ENCODE assay signal across 8 cellular contexts in genomic region chr17:17751996-17752821, GRCh38.
A peak's percentile ranks its signal among the peaks of the same experiment; 100 is the strongest.
DNase-seq lines count a peak whose midpoint lies in the region; ATAC-seq and TF ChIP-seq lines count a peak whose summit lies in the region.

No MANE protein-coding gene starts in this region.

- H3K27ac ChIP-seq in GM23338 (ENCODE audit: low read depth): peak overlapping the region; percentile 72; the same call in 1 of the 2 replicates
- peak overlapping the region; percentile 90 for H3K27ac ChIP-seq in SK-N-MC
- peak overlapping the region; percentile 86 for H3K27ac ChIP-seq in temporal lobe (ENCODE audit: low read depth, low read length)

- H3K9me3 ChIP-seq in ES-I3 (ENCODE audit: control insufficient read depth, insufficient read depth, low read length) (0 out of 2 replicates have a peak, but pooled peaks cover 3% of the 10 kb centered on the region), SK-N-MC (ENCODE audit: low read depth, low read length) (no peaks in the 10 kb centered on the region)

- peak overlapping the region; percentile 66; the same call in 1 of the 2 replicates for H3K9ac ChIP-seq in ES-I3 (ENCODE audit: low read depth, low read length)
- H3K9ac ChIP-seq in SK-N-MC (ENCODE audit: insufficient read length): peak overlapping the region; percentile 62

- H3K27me3 ChIP-seq in GM23338 (ENCODE audit: insufficient read depth): no peaks in the 10 kb centered on the region

- H3K79me2 ChIP-seq in GM23338 (replicated peaks; ENCODE audit: insufficient read depth): no peaks in the 10 kb centered on the region

- peak overlapping the region; percentile 63 for H3K4me2 ChIP-seq in GM23338

- H3K27ac Mint-ChIP-seq in GM23338: peak overlapping the region; percentile 91
- peak overlapping the region; percentile 87 to 96 for H3K27ac Mint-ChIP-seq in activated naive CD4-positive, alpha-beta T cell treated with anti-CD3 and anti-CD28 coated beads, Interleukin-2, amount 50 U/mL, for 72 hours

- peaks cover 49% of the 10 kb centered on the region for H3K4me1 Mint-ChIP-seq in GM23338

- no peaks in the 10 kb centered on the region for H3K9me3 Mint-ChIP-seq in GM23338
- no peaks in the 10 kb centered on the region for H3K9me3 Mint-ChIP-seq in activated naive CD4-positive, alpha-beta T cell treated with anti-CD3 and anti-CD28 coated beads, Interleukin-2, amount 50 U/mL, for 72 hours

- H3K4me3 ChIP-seq in GM23338: peak overlapping the region; percentile 48
- peak overlapping the region; percentile 76 for H3K4me3 ChIP-seq in SK-N-MC

- H4K20me1 ChIP-seq in GM23338 (replicated peaks; ENCODE audit: insufficient read depth): no peaks in the 10 kb centered on the region

- DNase-seq in GM23338 (ENCODE audit: low spot score) (peak; percentile 96), Kasumi-1 (lab: John Stamatoyannopoulos, UW) (peak; percentile 69 to 74), SK-N-MC (ENCODE audit: low read depth, low spot score) (peak; percentile 20), glomerular visceral epithelial cell (ENCODE audit: extremely low spot score) (peak; percentile 97), omental fat pad (ENCODE audit: low spot score) (peak; percentile 86)
- DNase-seq in activated naive CD4-positive, alpha-beta T cell treated with anti-CD3 and anti-CD28 coated beads, Interleukin-2, amount 50 U/mL, for 72 hours (ENCODE audit: low spot score in 2 of 2): peak; percentile 96 to 98

- H3K4me3 Mint-ChIP-seq in GM23338: peak overlapping the region; percentile 67

- peak overlapping the region; percentile 78 for H2AFZ ChIP-seq in GM23338

- peak; percentile 82 for ATAC-seq in GM23338
- ATAC-seq in activated naive CD4-positive, alpha-beta T cell treated with anti-CD3 and anti-CD28 coated beads, Interleukin-2, amount 50 U/mL, for 72 hours: peak; percentile 93 to 95
- ATAC-seq in omental fat pad (ENCODE audit: low FRiP score): peak; percentile 92

- peaks cover 11% of the 10 kb centered on the region; the same call in 1 of the 2 replicates for H3F3A ChIP-seq in GM23338 (replicated peaks; ENCODE audit: low read depth)

- no peaks in the 10 kb centered on the region for H3K9me2 ChIP-seq in GM23338 (ENCODE audit: insufficient read depth)

- peaks cover 19% of the 10 kb centered on the region for H3K27me3 Mint-ChIP-seq in GM23338 (ENCODE audit: insufficient read depth, low read depth, poor library complexity)

- TF ChIP-seq CTCF in GM23338 (conservative IDR thresholded peaks at IDR 0.05; ENCODE audit: low read depth in 2 of 2) (peak in 1 of 2 experiments; percentile 53; a peak in 3 of 4 replicates), omental fat pad (IDR thresholded peaks at IDR 0.05) (no peak)

- no peaks in the 10 kb centered on the region for H3K36me3 ChIP-seq in ES-I3 (ENCODE audit: insufficient read depth, low read length)
- no peaks in the 10 kb centered on the region for H3K36me3 ChIP-seq in GM23338 (ENCODE audit: insufficient read depth)
- no peaks in the 10 kb centered on the region for H3K36me3 ChIP-seq in SK-N-MC (ENCODE audit: insufficient read depth, low read length)

- H3K4me1 ChIP-seq in ES-I3 (ENCODE audit: insufficient read depth, low read length): peaks cover 35% of the 10 kb centered on the region
- peaks cover 31% of the 10 kb centered on the region for H3K4me1 ChIP-seq in GM23338 (ENCODE audit: insufficient read depth)

- no peaks in the 10 kb centered on the region; the same call in 2 of the 3 replicates for H3K36me3 Mint-ChIP-seq in GM23338 (ENCODE audit: low read depth)
- no peaks in the 10 kb centered on the region for H3K36me3 Mint-ChIP-seq in activated naive CD4-positive, alpha-beta T cell treated with anti-CD3 and anti-CD28 coated beads, Interleukin-2, amount 50 U/mL, for 72 hours

TF ChIP-seq in GM23338, 12 proteins besides CTCF, POLR2A, EP300 and RAD21:
- TF ChIP-seq ZNF331 (CRISPR knock-in tag; IDR thresholded peaks at IDR 0.05; ENCODE audit: low read depth) (no peak), POLR2AphosphoS5 (IDR thresholded peaks at IDR 0.05; ENCODE audit: low read depth) (peak; percentile 11; the same call in 1 of the 2 replicates), ETS1 (IDR thresholded peaks at IDR 0.05) (0 out of 2 replicates have a peak, but pooled peaks have one; percentile 26)

Comparison
In these comparisons a context has a peak if more than half of its experiments do, and no peak if none do; other contexts are left out.
1. Peak in every context shown above with its lines: DNase-seq, ATAC-seq, H3K4me3 ChIP-seq and H3K27ac ChIP-seq.
2. DNase-seq: peak in every context shown above with its lines; median percentile 97 in activated naive CD4-positive, alpha-beta T cell treated with anti-CD3 and anti-CD28 coated beads, Interleukin-2, amount 50 U/mL, for 72 hours; 97 in glomerular visceral epithelial cell; 96 in GM23338; 86 in omental fat pad; 72 in Kasumi-1; 20 in SK-N-MC.